27 cellular contexts compared by ENCODE assay signal in the genomic region with DNA sequence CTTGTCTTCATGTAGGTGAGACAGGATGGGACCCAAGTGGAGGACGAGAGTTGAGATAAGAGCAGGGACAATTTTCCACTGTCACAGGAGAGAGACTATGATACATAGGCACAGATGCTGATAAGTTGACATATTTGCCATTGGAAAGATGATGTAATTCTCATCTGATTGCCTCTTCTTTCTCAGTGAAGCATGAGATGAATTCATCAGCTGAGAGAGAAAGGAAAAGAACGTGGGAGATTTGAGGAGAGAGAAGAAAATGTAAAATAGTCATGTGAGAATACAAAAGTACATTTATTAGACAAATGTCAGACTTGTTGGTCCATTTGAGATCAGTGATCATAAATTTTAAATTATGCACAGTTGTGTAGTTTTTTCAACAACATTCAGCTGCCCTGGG.
"Had no signal": no experiment of that assay in that cellular context is flagged by ENCODE, and none has a peak within 500 bp of the region (broad histone marks: within the 10 kb centered on the region; RNA-seq: fewer than 3 reads in every experiment).

No MANE protein-coding gene starts in this region.

- H3K36me3 ChIP-seq: heart left ventricle, left lung, lower lobe of right lung, neural progenitor cell, upper lobe of left lung, WERI-Rb-1 had no signal

- H2AFZ ChIP-seq: neural progenitor cell had no signal

- ATAC-seq: activated naive CD8-positive, alpha-beta T cell treated with anti-CD3 and anti-CD28 coated beads, Interleukin-2, amount 50 U/mL, for 24 hours; esophagus mucosa; heart left ventricle; left lung; lower lobe of right lung; naive thymus-derived CD8-positive, alpha-beta T cell; sciatic nerve; stimulated activated effector memory CD8-positive, alpha-beta T cell treated with anti-CD3 and anti-CD28 coated beads, Interleukin-12 subunit alpha, Interleukin-12 subunit beta, amount 100 ng/mL, for 72 hours; T-helper 17 cell had no signal

- H3K27me3 ChIP-seq: heart left ventricle, left lung, neural progenitor cell, upper lobe of left lung had no signal

- DNase-seq: activated CD4-positive, alpha-beta memory T cell treated with anti-CD3 and anti-CD28 coated beads, Interleukin-2, amount 10 ng/mL, durations not matched to agents 7 days and 5 days; activated CD4-positive, alpha-beta T cell treated with anti-CD3 and anti-CD28 coated beads, Interleukin-2, amount 10 ng/mL, durations not matched to agents 24 days and 14 days; activated CD4-positive, CD25-positive, alpha-beta regulatory T cell treated with anti-CD3 and anti-CD28 coated beads, Interleukin-2, amount 50 U/mL, for 72 hours; activated naive CD8-positive, alpha-beta T cell treated with anti-CD3 and anti-CD28 coated beads, Interleukin-2, amount 50 U/mL, for 24 hours; activated T-cell treated with anti-CD3 and anti-CD28 coated beads, Interleukin-2, amount 50 U/mL, for 48 hours; amygdala; central memory CD4-positive, alpha-beta T cell; foreskin fibroblast; heart left ventricle; immature natural killer cell; kidney; left lung; lower lobe of right lung; mesenchymal stem cell; naive thymus-derived CD8-positive, alpha-beta T cell; posterior cingulate gyrus; stimulated activated CD4-positive, alpha-beta T cell treated with anti-CD3 and anti-CD28 coated beads, Interleukin-4, amount 100 ng/mL, for 24 hours; substantia nigra; T-helper 17 cell; T1000; upper lobe of left lung; WERI-Rb-1 had no signal

- H3K4me3 ChIP-seq: heart left ventricle, left lung, lower lobe of right lung, neural progenitor cell, skin epidermis, upper lobe of left lung had no signal

- H3K9me3 ChIP-seq: heart left ventricle, left lung, lower lobe of right lung, upper lobe of left lung had no signal

- H3K27ac ChIP-seq: heart left ventricle, left lung, lower lobe of right lung, neural progenitor cell, skin epidermis, upper lobe of left lung, WERI-Rb-1 had no signal

- H3K4me1 ChIP-seq: heart left ventricle, left lung, lower lobe of right lung, neural progenitor cell, upper lobe of left lung had no signal
